ENCODE assay signal across 7 cellular contexts in the genomic region with DNA sequence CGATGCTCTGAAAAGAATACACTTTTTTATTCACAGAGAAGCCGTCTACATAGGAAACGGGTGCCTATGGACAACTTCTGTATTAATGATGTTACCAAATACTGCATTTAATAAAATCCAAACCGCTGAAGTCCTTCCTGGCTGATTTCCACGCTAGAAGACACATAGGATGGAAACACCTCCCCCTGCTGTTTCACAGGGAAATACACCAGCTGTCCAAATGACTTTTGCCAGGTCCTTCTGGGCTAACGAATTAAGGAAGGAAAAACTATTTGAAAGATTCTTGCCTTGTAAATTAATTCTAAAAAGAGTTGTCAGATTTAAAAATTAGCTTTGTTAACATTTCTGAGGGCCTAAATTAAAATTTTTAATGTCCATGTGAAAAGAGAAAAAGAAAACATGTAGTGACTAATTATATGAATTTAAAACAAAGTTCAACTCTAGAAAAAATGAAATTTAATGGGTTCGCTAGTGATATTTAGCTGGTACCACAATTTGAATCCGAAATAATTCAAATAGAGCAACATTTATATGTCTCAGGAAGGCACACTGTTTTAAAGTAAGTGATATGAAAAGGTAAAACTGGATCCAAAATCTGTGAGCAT.
A peak's percentile ranks its signal among the peaks of the same experiment; 100 is the strongest.
DNase-seq lines count a peak whose midpoint lies in the region; ATAC-seq and TF ChIP-seq lines count a peak whose summit lies in the region.

No MANE protein-coding gene starts in this region.

- H3K27me3 ChIP-seq in neuronal stem cell (ENCODE audit: control insufficient read depth in 3 of 3, insufficient read depth in 3 of 3, low read depth in 1 of 3, low read length in 3 of 3) = no peaks in the 10 kb centered on the region

- DNase-seq in G401 (ENCODE audit: low spot score) (peak; percentile 90), LNCaP clone FGC (ENCODE audit: low read depth) (peak; percentile 63), T-helper 17 cell (peak in 1 of 3 donors; percentile 9), fibroblast of the aortic adventitia (ENCODE audit: low read depth) (peak; percentile 90), neuronal stem cell (ENCODE audit: low spot score) (peak; percentile 32), amniotic stem cell (lab: John Stamatoyannopoulos, UW) (no peak)

- no peak overlapping the region for H3K4me3 ChIP-seq in LNCaP clone FGC (ENCODE audit: low read depth, low read length)
- no peak overlapping the region for H3K4me3 ChIP-seq in fibroblast of the aortic adventitia (ENCODE audit: low read depth, low read length)
- H3K4me3 ChIP-seq in neuronal stem cell (ENCODE audit: low read length in 2 of 2) = no peak overlapping the region

- no peak overlapping the region for H2BK120ac ChIP-seq in neuronal stem cell (ENCODE audit: low read depth, low read length)

- H3K27ac Mint-ChIP-seq in T-helper 17 cell = no peak overlapping the region

- H3K4ac ChIP-seq in neuronal stem cell (ENCODE audit: low read length) = no peak overlapping the region

- H3K4me1 Mint-ChIP-seq in T-helper 17 cell = peaks cover 28% of the 10 kb centered on the region

- no peak overlapping the region for H2AK5ac ChIP-seq in neuronal stem cell (ENCODE audit: low read depth, low read length)

- H4K8ac ChIP-seq in neuronal stem cell (ENCODE audit: low read depth, low read length) = no peak overlapping the region

- H3K36me3 Mint-ChIP-seq in T-helper 17 cell (ENCODE audit: low read depth) = no peaks in the 10 kb centered on the region

- no peak overlapping the region for H3K9ac ChIP-seq in neuronal stem cell (ENCODE audit: low read depth, low read length, poor library complexity)

- no peak overlapping the region for H4K91ac ChIP-seq in neuronal stem cell (ENCODE audit: low read depth, low read length, poor library complexity)

- H2AFZ ChIP-seq in neuronal stem cell (ENCODE audit: low read length) = no peak overlapping the region

- no CpG with 5 or more reads among the region's 8 CpGs for WGBS in neuronal stem cell (ENCODE audit: extremely low coverage in 2 of 2, insufficient read length in 2 of 2, insufficient replicate concordance in 1 of 2), 2 donors

- ATAC-seq in T-helper 17 cell = peak; percentile 53
- ATAC-seq in HG02840 (IDR thresholded peaks at IDR 0.05; ENCODE audit: low FRiP score, unreplicated experiment) = no peak

- H3K18ac ChIP-seq in neuronal stem cell (ENCODE audit: low read length) = no peak overlapping the region

- H3K9me3 ChIP-seq in T-helper 17 cell (ENCODE audit: control insufficient read depth, low read length, poor library complexity, severe bottlenecking) = no peaks in the 10 kb centered on the region
- H3K9me3 ChIP-seq in neuronal stem cell (replicated peaks in 1 of 2; ENCODE audit: control insufficient read depth in 2 of 2, insufficient read depth in 1 of 2, low read depth in 1 of 2, low read length in 2 of 2) = no peaks in the 10 kb centered on the region

- peaks cover 11 to 31% of the 10 kb centered on the region in 2 donors for H3K4me1 ChIP-seq in neuronal stem cell (ENCODE audit: control insufficient read depth in 2 of 2, insufficient read depth in 1 of 2, low read depth in 1 of 2, low read length in 2 of 2)

- H3K27ac ChIP-seq in neuronal stem cell (replicated peaks; ENCODE audit: low read length) = peak overlapping the region; percentile 20

- H2BK5ac ChIP-seq in neuronal stem cell (ENCODE audit: low read length) = no peak overlapping the region

- no peak overlapping the region for H3K14ac ChIP-seq in neuronal stem cell (ENCODE audit: low read length)

- H3K27me3 Mint-ChIP-seq in T-helper 17 cell = no peaks in the 10 kb centered on the region

- H3K79me1 ChIP-seq in neuronal stem cell (ENCODE audit: low read depth, low read length) = no peaks in the 10 kb centered on the region

- no peak overlapping the region for H3K4me3 Mint-ChIP-seq in T-helper 17 cell

- no peak overlapping the region for H3K4me2 ChIP-seq in neuronal stem cell (ENCODE audit: insufficient read depth, low read length, poor library complexity, severe bottlenecking)

- H3K23ac ChIP-seq in neuronal stem cell (ENCODE audit: low read depth, low read length, poor library complexity) = no peak overlapping the region

- in situ Hi-C loops in G401 (cut with HindIII; ENCODE audit: low sequenced_read_pairs) = no loop called here

- H2BK15ac ChIP-seq in neuronal stem cell (ENCODE audit: low read length) = no peak overlapping the region

- no peaks in the 10 kb centered on the region for H3K36me3 ChIP-seq in neuronal stem cell (replicated peaks in 1 of 2; ENCODE audit: control insufficient read depth in 2 of 2, insufficient read depth in 2 of 2, low read length in 2 of 2)

- TF ChIP-seq CTCF in LNCaP clone FGC (IDR thresholded peaks at IDR 0.05; ENCODE audit: control insufficient read depth, extremely low read depth, insufficient read depth) = peak; percentile 70
- TF ChIP-seq CTCF in fibroblast of the aortic adventitia (IDR thresholded peaks at IDR 0.05; ENCODE audit: insufficient read depth, low read length) = peak; percentile 89

- no peak overlapping the region for H2BK12ac ChIP-seq in neuronal stem cell (ENCODE audit: low read length)
